Comparison of ENCODE assay signal across 7 cellular contexts in genomic region chr12:20510811-20511210, GRCh38.
"Had no signal": no experiment of that assay in that cellular context is flagged by ENCODE, and none has a peak within 500 bp of the region (broad histone marks: within the 10 kb centered on the region; RNA-seq: fewer than 3 reads in every experiment).

No MANE protein-coding gene starts in this region.

- H3K27ac Mint-ChIP-seq: GM23338, H9 had no signal

- H3K4me3 Mint-ChIP-seq: GM23338, H9, IgD-negative memory B cell had no signal

- H3K4me2 ChIP-seq: GM23338 had no signal

- ATAC-seq: GM23338 had no signal

- DNase-seq: H9, HCEC 1CT had no signal

- FAIRE-seq: H1, H54, HTR-8/SVneo had no signal

- H3K4me3 ChIP-seq: GM23338 had no signal

- H3K27me3 Mint-ChIP-seq: IgD-negative memory B cell had no signal

- H3K9me3 Mint-ChIP-seq: GM23338, H9 had no signal

- H3K36me3 Mint-ChIP-seq: IgD-negative memory B cell had no signal

- H2AFZ ChIP-seq: GM23338 had no signal

- H3K4me1 Mint-ChIP-seq: H9, IgD-negative memory B cell had no signal
